2 cellular contexts compared by ENCODE assay signal in genomic region chr18:28438381-28438780, GRCh38.
A peak's percentile ranks its signal among the peaks of the same experiment; 100 is the strongest.
TF ChIP-seq lines count a peak whose summit lies in the region.

No MANE protein-coding gene starts in this region.

TF ChIP-seq in HepG2, 621 proteins besides CTCF, POLR2A, EP300 and RAD21:
- TF ChIP-seq ATF7 (IDR thresholded peaks at IDR 0.05) (peak; percentile 63), ATF7 (CRISPR knock-in tag; IDR thresholded peaks at IDR 0.05) (no peak), AGO2 (optimal IDR thresholded peaks at IDR 0.05; ENCODE audit: low read depth, low read length) (no peak)

TF ChIP-seq in IMR-90, 13 proteins besides CTCF, POLR2A, EP300 and RAD21:
- TF ChIP-seq CEBPB (IDR thresholded peaks at IDR 0.05; ENCODE audit: low read depth, low read length) (peak; percentile 55), SMC3 (IDR thresholded peaks at IDR 0.05; ENCODE audit: low read depth, low read length) (no peak)
